21 cellular contexts compared by ENCODE assay signal in genomic region chr17:75064867-75065561, GRCh38. TPM values are rescaled to one million over a fixed set of nuclear protein-coding genes. Genes with fewer than 3 reads are reported as not detected.
DNase-seq lines count a peak whose midpoint lies in the region; ATAC-seq, FAIRE-seq and TF ChIP-seq lines count a peak whose summit lies in the region.
"Had no signal": no experiment of that assay in that cellular context is flagged by ENCODE, and none has a peak within 500 bp of the region (broad histone marks: within the 10 kb centered on the region; RNA-seq: fewer than 3 reads in every experiment).

No MANE protein-coding gene starts in this region.

- BruUV-seq in endothelial cell of umbilical vein (replicated peaks; lab: Mats Ljungman, UMichigan), result no TSS peak

- H3K36me3 Mint-ChIP-seq in activated naive CD4-positive, alpha-beta T cell treated with anti-CD3 and anti-CD28 coated beads, Interleukin-2, amount 10 ng/mL, durations not matched to agents 7 days and 5 days, result peaks cover 45% of the 10 kb centered on the region
- H3K36me3 Mint-ChIP-seq in T-helper 17 cell (ENCODE audit: low read depth), result peaks cover 3% of the 10 kb centered on the region

- H3K79me2 ChIP-seq in endothelial cell of umbilical vein (ENCODE audit: control insufficient read depth, insufficient read depth, low read length), result no peaks in the 10 kb centered on the region

- CTCF ChIA-PET in activated naive CD4-positive, alpha-beta T cell treated with anti-CD3 and anti-CD28 coated beads, Interleukin-2, amount 10 ng/mL, durations not matched to agents 7 days and 5 days (lab: Charles Lee), result no interaction called here
- CTCF ChIA-PET in endothelial cell of umbilical vein (lab: Charles Lee), result interaction anchor here (1.1 to 6.1 kb wide), 3 partner anchors 41 to 49 kb away, joined by 3 to 80 read pairs (median 4); no protein-coding TSS in a partner anchor

- POLR2A ChIA-PET in endothelial cell of umbilical vein (lab: Charles Lee), result no interaction called here

- dilution Hi-C loops in endothelial cell of umbilical vein (cut with MboI; ENCODE audit: extremely low pct_ligation_motif_present, low sequenced_read_pairs), result no loop called here

- FAIRE-seq in endothelial cell of umbilical vein (lab: Jason Lieb, UNC) (no peak), urothelium cell line (lab: Jason Lieb, UNC) (peak; percentile 9)
- FAIRE-seq: islet of Langerhans had no signal

- H3K9ac ChIP-seq in endothelial cell of umbilical vein (replicated peaks; ENCODE audit: extremely low read depth, insufficient read depth, low read length), result peak overlapping the region; percentile 12

- no peak for TF ChIP-seq POLR2A in endothelial cell of umbilical vein (IDR thresholded peaks at IDR 0.05; ENCODE audit: low read depth, low read length)

- H3K27ac ChIP-seq in endothelial cell of umbilical vein (ENCODE audit: insufficient read depth, low read depth, low read length), result peak overlapping the region; percentile 33
- H3K27ac ChIP-seq: cardiac muscle cell had no signal

- H3K27ac Mint-ChIP-seq in activated naive CD4-positive, alpha-beta T cell treated with anti-CD3 and anti-CD28 coated beads, Interleukin-2, amount 10 ng/mL, durations not matched to agents 7 days and 5 days, result peak overlapping the region; percentile 80
- H3K27ac Mint-ChIP-seq in T-helper 17 cell, result peak overlapping the region; percentile 88
- H3K27ac Mint-ChIP-seq: natural killer cell treated with Interleukin-12 subunit alpha and Interleukin-12 subunit beta and Interleukin-15 and Interleukin-18, amount 100 ng/mL, for 72 hours; type B pancreatic cell had no signal

- H3K27me3 ChIP-seq in endothelial cell of umbilical vein (ENCODE audit: control insufficient read depth in 2 of 2, insufficient read depth in 2 of 2, low read length in 2 of 2), result no peaks in the 10 kb centered on the region
- H3K27me3 ChIP-seq: cardiac muscle cell had no signal

- H3K4me2 ChIP-seq in endothelial cell of umbilical vein (ENCODE audit: insufficient read depth, low read length), result no peak overlapping the region

- H3K9me3 ChIP-seq in T-helper 17 cell (ENCODE audit: control insufficient read depth, low read length, poor library complexity, severe bottlenecking), result no peaks in the 10 kb centered on the region
- H3K9me3 ChIP-seq in endothelial cell of umbilical vein (replicated peaks; ENCODE audit: control insufficient read depth, insufficient read depth, low read length), result no peaks in the 10 kb centered on the region

- no peak overlapping the region for H3K4me3 Mint-ChIP-seq in activated naive CD4-positive, alpha-beta T cell treated with anti-CD3 and anti-CD28 coated beads, Interleukin-2, amount 10 ng/mL, durations not matched to agents 7 days and 5 days
- no peak overlapping the region for H3K4me3 Mint-ChIP-seq in T-helper 17 cell
- H3K4me3 Mint-ChIP-seq: natural killer cell treated with Interleukin-12 subunit alpha and Interleukin-12 subunit beta and Interleukin-15 and Interleukin-18, amount 100 ng/mL, for 72 hours; type B pancreatic cell had no signal

- no peak for DNase-seq in activated naive CD4-positive, alpha-beta T cell treated with anti-CD3 and anti-CD28 coated beads, Interleukin-2, amount 10 ng/mL, durations not matched to agents 7 days and 5 days
- DNase-seq in activated naive CD4-positive, alpha-beta T cell treated with anti-CD3 and anti-CD28 coated beads, Interleukin-2, amount 50 U/mL, for 16 hours, result no peak
- no peak for DNase-seq in T-helper 17 cell
- DNase-seq in endothelial cell of umbilical vein (ENCODE audit: low read depth, low spot score), result no peak
- no peak for DNase-seq in urothelium cell line (ENCODE audit: low spot score)
- DNase-seq: activated CD4-positive, CD25-positive, alpha-beta regulatory T cell treated with anti-CD3 and anti-CD28 coated beads, Interleukin-2, amount 50 U/mL, for 72 hours; glutamatergic neuron; KBM-7; NCI-H1048; NCI-H69; stimulated activated CD4-positive, alpha-beta T cell treated with anti-CD3 and anti-CD28 coated beads, Interleukin-12 subunit alpha, Interleukin-12 subunit beta, amount 100 ng/mL, for 4 hours; stimulated activated naive CD4-positive, alpha-beta T cell; T-helper 9 cell had no signal

- H3K9me1 ChIP-seq in endothelial cell of umbilical vein (replicated peaks; ENCODE audit: control insufficient read depth, extremely low read depth, insufficient read depth, low read length), result no peaks in the 10 kb centered on the region

- no peak overlapping the region for H3K4me3 ChIP-seq in endothelial cell of umbilical vein (replicated peaks in 1 of 3; ENCODE audit: insufficient read depth in 1 of 3, low read depth in 1 of 3, low read length in 3 of 3)
- H3K4me3 ChIP-seq: cardiac muscle cell had no signal

- peaks cover 8 to 24% of the 10 kb centered on the region in 2 experiments for H3K36me3 ChIP-seq in endothelial cell of umbilical vein (ENCODE audit: control insufficient read depth in 2 of 2, extremely low read depth in 1 of 2, insufficient read depth in 2 of 2, low read length in 2 of 2)

- intact Hi-C loops in endothelial cell of umbilical vein (cut with micrococcal nuclease), result no loop called here

- no peak for TF ChIP-seq CTCF in endothelial cell of umbilical vein (IDR thresholded peaks at IDR 0.05; ENCODE audit: extremely low read depth in 1 of 2, insufficient read depth in 1 of 2, low read depth in 1 of 2, low read length in 2 of 2)

- no peak overlapping the region for H2AFZ ChIP-seq in endothelial cell of umbilical vein (ENCODE audit: low read depth, low read length)

- no peaks in the 10 kb centered on the region for H3K9me3 Mint-ChIP-seq in activated naive CD4-positive, alpha-beta T cell treated with anti-CD3 and anti-CD28 coated beads, Interleukin-2, amount 10 ng/mL, durations not matched to agents 7 days and 5 days
- H3K9me3 Mint-ChIP-seq: natural killer cell treated with Interleukin-12 subunit alpha and Interleukin-12 subunit beta and Interleukin-15 and Interleukin-18, amount 100 ng/mL, for 72 hours; type B pancreatic cell had no signal

- no peaks in the 10 kb centered on the region for H3K27me3 Mint-ChIP-seq in activated naive CD4-positive, alpha-beta T cell treated with anti-CD3 and anti-CD28 coated beads, Interleukin-2, amount 10 ng/mL, durations not matched to agents 7 days and 5 days
- no peaks in the 10 kb centered on the region for H3K27me3 Mint-ChIP-seq in T-helper 17 cell
- H3K27me3 Mint-ChIP-seq: natural killer cell treated with Interleukin-12 subunit alpha and Interleukin-12 subunit beta and Interleukin-15 and Interleukin-18, amount 100 ng/mL, for 72 hours; type B pancreatic cell had no signal

- no peaks in the 10 kb centered on the region for H4K20me1 ChIP-seq in endothelial cell of umbilical vein (replicated peaks; ENCODE audit: control insufficient read depth, extremely low read depth, insufficient read depth, low read length)

- peaks cover 6% of the 10 kb centered on the region for H3K4me1 ChIP-seq in endothelial cell of umbilical vein (ENCODE audit: control insufficient read depth, extremely low read depth, insufficient read depth, low read length)

- ATAC-seq in T-helper 17 cell (no peak), HG02884 (IDR thresholded peaks at IDR 0.05; ENCODE audit: unreplicated experiment) (no peak), GM18907 (IDR thresholded peaks at IDR 0.05; ENCODE audit: unreplicated experiment) (no peak)
- no peak for ATAC-seq in activated CD4-positive, CD25-positive, alpha-beta regulatory T cell treated with anti-CD3 and anti-CD28 coated beads, Interleukin-2, amount 50 U/mL, for 24 hours
- ATAC-seq: natural killer cell treated with Interleukin-12 subunit alpha and Interleukin-12 subunit beta and Interleukin-15 and Interleukin-18, amount 100 ng/mL, for 72 hours had no signal

- peaks cover 61% of the 10 kb centered on the region for H3K4me1 Mint-ChIP-seq in activated naive CD4-positive, alpha-beta T cell treated with anti-CD3 and anti-CD28 coated beads, Interleukin-2, amount 10 ng/mL, durations not matched to agents 7 days and 5 days
- H3K4me1 Mint-ChIP-seq in T-helper 17 cell, result peaks cover 25% of the 10 kb centered on the region

RNA-seq across cellular contexts. Expression of gene KCTD2, which starts 18.0 kb away (rescaled TPM):
- total RNA-seq in T-helper 17 cell (10 to 100 TPM; 20.4 to 27.7 TPM), endothelial cell of umbilical vein (20.6 and 23.2 TPM in 2 replicates)
- 24.3 and 24.8 TPM in 2 replicates for polyA plus RNA-seq in endothelial cell of umbilical vein
- 27.6 and 29.2 TPM in 2 replicates for polyA plus RNA-seq in endothelial cell of umbilical vein (2011; cell fraction: cytosol; rRNA removed)
- 19.9 and 20.6 TPM in 2 replicates for polyA plus RNA-seq in endothelial cell of umbilical vein (2011; cell fraction: nucleus; rRNA removed)
- 16.8 and 18.1 TPM in 2 replicates for polyA plus RNA-seq in endothelial cell of umbilical vein (2012)
- 21.9 and 24.0 TPM in 2 replicates for polyA minus RNA-seq in endothelial cell of umbilical vein
- polyA minus RNA-seq in endothelial cell of umbilical vein (2011; cell fraction: cytosol; rRNA and poly(A)+ RNA removed), result 10.5 TPM
- polyA minus RNA-seq in endothelial cell of umbilical vein (2011; cell fraction: nucleus; rRNA and poly(A)+ RNA removed), result 6.7 and 7.8 TPM in 2 replicates

RNA-seq across cellular contexts. Expression of gene ATP5PD, which starts 18.2 kb away (rescaled TPM):
- total RNA-seq in T-helper 17 cell, result 100 to 1,000 TPM; 123 to 145 TPM
- 200 and 202 TPM in 2 replicates for total RNA-seq in endothelial cell of umbilical vein
- polyA plus RNA-seq in endothelial cell of umbilical vein, result 176 and 182 TPM in 2 replicates
- polyA plus RNA-seq in endothelial cell of umbilical vein (2011; cell fraction: cytosol; rRNA removed), result 231 and 268 TPM in 2 replicates
- 76.5 and 82.1 TPM in 2 replicates for polyA plus RNA-seq in endothelial cell of umbilical vein (2011; cell fraction: nucleus; rRNA removed)
- polyA plus RNA-seq in endothelial cell of umbilical vein (2012), result 350 and 390 TPM in 2 replicates
- polyA minus RNA-seq in endothelial cell of umbilical vein, result 112 and 155 TPM in 2 replicates
- 118 TPM for polyA minus RNA-seq in endothelial cell of umbilical vein (2011; cell fraction: cytosol; rRNA and poly(A)+ RNA removed)
- polyA minus RNA-seq in endothelial cell of umbilical vein (2011; cell fraction: nucleus; rRNA and poly(A)+ RNA removed), result 17.8 and 22.8 TPM in 2 replicates

RNA-seq across cellular contexts. Expression of gene SLC16A5, which starts 22.7 kb away (rescaled TPM):
- total RNA-seq in T-helper 17 cell, result 10 to 100 TPM; 11.7 to 14.9 TPM
- total RNA-seq in endothelial cell of umbilical vein, result 16.4 and 17.4 TPM in 2 replicates
- 23.3 and 31.9 TPM in 2 replicates for polyA plus RNA-seq in endothelial cell of umbilical vein
- 12.6 and 16.4 TPM in 2 replicates for polyA plus RNA-seq in endothelial cell of umbilical vein (2011; cell fraction: cytosol; rRNA removed)
- 32.6 and 39.1 TPM in 2 replicates for polyA plus RNA-seq in endothelial cell of umbilical vein (2011; cell fraction: nucleus; rRNA removed)
- 8.7 and 13.9 TPM in 2 replicates for polyA plus RNA-seq in endothelial cell of umbilical vein (2012)
- polyA minus RNA-seq in endothelial cell of umbilical vein, result 19.2 and 22.6 TPM in 2 replicates
- polyA minus RNA-seq in endothelial cell of umbilical vein (2011; cell fraction: cytosol; rRNA and poly(A)+ RNA removed), result 22.5 TPM
- 10.1 and 15.0 TPM in 2 replicates for polyA minus RNA-seq in endothelial cell of umbilical vein (2011; cell fraction: nucleus; rRNA and poly(A)+ RNA removed)
- total RNA-seq: SK-MEL-5 had no signal

RNA-seq across cellular contexts. Expression of gene ARMC7, which starts 44.8 kb away (rescaled TPM):
- total RNA-seq in T-helper 17 cell, result 1 to 10 TPM; 8.9 to 9.3 TPM
- total RNA-seq in endothelial cell of umbilical vein, result 14.5 and 15.7 TPM in 2 replicates
- polyA plus RNA-seq in endothelial cell of umbilical vein, result 11.8 and 13.1 TPM in 2 replicates
- 10.5 and 11.1 TPM in 2 replicates for polyA plus RNA-seq in endothelial cell of umbilical vein (2011; cell fraction: cytosol; rRNA removed)
- polyA plus RNA-seq in endothelial cell of umbilical vein (2011; cell fraction: nucleus; rRNA removed), result 9.3 and 10.0 TPM in 2 replicates
- polyA plus RNA-seq in endothelial cell of umbilical vein (2012), result 9.0 and 9.4 TPM in 2 replicates
- polyA minus RNA-seq in endothelial cell of umbilical vein, result 12.7 and 14.1 TPM in 2 replicates
- polyA minus RNA-seq in endothelial cell of umbilical vein (2011; cell fraction: cytosol; rRNA and poly(A)+ RNA removed), result 9.3 TPM
- polyA minus RNA-seq in endothelial cell of umbilical vein (2011; cell fraction: nucleus; rRNA and poly(A)+ RNA removed), result 3.9 and 7.6 TPM in 2 replicates

RNA-seq across cellular contexts. Expression of gene MRPL58, which starts 52.5 kb away (rescaled TPM):
- total RNA-seq in T-helper 17 cell (10 to 100 TPM; 13.7 to 19.1 TPM), endothelial cell of umbilical vein (38.0 and 38.8 TPM in 2 replicates)
- 28.7 and 43.7 TPM in 2 replicates for polyA plus RNA-seq in endothelial cell of umbilical vein
- polyA plus RNA-seq in endothelial cell of umbilical vein (2011; cell fraction: cytosol; rRNA removed), result 44.5 and 44.8 TPM in 2 replicates
- polyA plus RNA-seq in endothelial cell of umbilical vein (2011; cell fraction: nucleus; rRNA removed), result 19.1 and 25.5 TPM in 2 replicates
- 33.8 and 38.9 TPM in 2 replicates for polyA plus RNA-seq in endothelial cell of umbilical vein (2012)
- polyA minus RNA-seq in endothelial cell of umbilical vein, result 15.2 and 21.3 TPM in 2 replicates
- 28.6 TPM for polyA minus RNA-seq in endothelial cell of umbilical vein (2011; cell fraction: cytosol; rRNA and poly(A)+ RNA removed)
- polyA minus RNA-seq in endothelial cell of umbilical vein (2011; cell fraction: nucleus; rRNA and poly(A)+ RNA removed), result 4.7 and 5.0 TPM in 2 replicates
